In the genomic region with DNA sequence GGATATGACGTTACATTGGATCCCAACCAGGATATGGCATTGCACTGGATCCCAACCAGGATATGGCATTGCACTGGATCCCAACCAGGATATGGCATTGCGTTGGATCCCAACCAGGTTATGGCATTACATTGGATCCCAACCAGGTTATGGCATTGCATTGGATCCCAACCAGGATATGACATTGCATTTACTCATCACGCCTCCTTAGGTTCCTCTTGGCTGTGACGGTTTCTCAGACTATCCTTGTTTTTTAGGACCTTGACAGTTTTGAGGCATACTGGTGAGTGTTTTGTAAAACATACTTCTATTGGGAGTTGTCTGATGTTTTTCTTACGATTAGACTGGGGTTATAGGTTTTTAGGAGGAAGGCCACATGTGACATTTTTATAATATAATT, we compare ENCODE assay signal across 16 cellular contexts. TPM values are rescaled to one million over a fixed set of nuclear protein-coding genes. Genes with fewer than 3 reads are reported as not detected.
A peak's percentile ranks its signal among the peaks of the same experiment; 100 is the strongest.
DNase-seq lines count a peak whose midpoint lies in the region; ATAC-seq, FAIRE-seq and TF ChIP-seq lines count a peak whose summit lies in the region.
"Had no signal": no experiment of that assay in that cellular context is flagged by ENCODE, and none has a peak within 500 bp of the region (broad histone marks: within the 10 kb centered on the region; RNA-seq: fewer than 3 reads in every experiment).

No MANE protein-coding gene starts in this region.

- no TSS peak for BruUV-seq in K562 (replicated peaks; lab: Mats Ljungman, UMichigan)

- H3K9me3 ChIP-seq in K562 (replicated peaks; ENCODE audit: control insufficient read depth, insufficient read depth, low read depth, low read length): no peaks in the 10 kb centered on the region

- H3K36me3 ChIP-seq in K562 (ENCODE audit: control insufficient read depth, insufficient read depth, low read length): no peaks in the 10 kb centered on the region

- TF ChIP-seq EP300 in K562 (IDR thresholded peaks at IDR 0.05; ENCODE audit: low read length): no peak

- FAIRE-seq in GM19239 (lab: Jason Lieb, UNC): peak; percentile 42
- peak; percentile 80 for FAIRE-seq in HTR-8/SVneo (lab: Jason Lieb, UNC)
- FAIRE-seq in K562 (lab: Jason Lieb, UNC): no peak
- FAIRE-seq: A204.1, G401.6 had no signal

- TF ChIP-seq POLR2A in K562 (conservative IDR thresholded peaks at IDR 0.05): no peak

- intact Hi-C loops in K562 (cut with micrococcal nuclease): no loop called here

- POLR2A ChIA-PET in K562 (lab: Yijun Ruan, JAX): interaction anchor here (1.6 kb wide), 1 partner anchor 16 kb away, joined by 3 read pairs; no protein-coding TSS in a partner anchor

- in situ Hi-C loops in K562 (cut with MboI): no loop called here

- WGBS in K562 (ENCODE audit: insufficient coverage, low coverage, missing lambda C conversion rate): 55% methylated on average over 5 of the region's 5 CpGs

- no peak overlapping the region for H3K4me3 ChIP-seq in K562

- TF ChIP-seq CTCF in K562 (IDR thresholded peaks at IDR 0.05 in 2 of 3, conservative IDR thresholded peaks at IDR 0.05 in 1 of 3; ENCODE audit: insufficient read depth in 2 of 3, low read depth in 1 of 3, low read length in 3 of 3) (no peak), foreskin keratinocyte (conservative IDR thresholded peaks at IDR 0.05) (no peak)

- peaks cover 3 to 10% of the 10 kb centered on the region in 2 experiments; a peak in 3 of 5 replicates for H3K4me1 ChIP-seq in K562 (replicated peaks in 1 of 2; ENCODE audit: control insufficient read depth in 2 of 2, insufficient read depth in 2 of 2, low read length in 2 of 2)
- no peaks in the 10 kb centered on the region for H3K4me1 ChIP-seq in foreskin keratinocyte

- ATAC-seq in K562: no peak
- ATAC-seq in foreskin keratinocyte: peak; percentile 6
- ATAC-seq in HG03460 (IDR thresholded peaks at IDR 0.05; ENCODE audit: unreplicated experiment): no peak
- ATAC-seq in GM21423 (IDR thresholded peaks at IDR 0.05; ENCODE audit: unreplicated experiment): no peak

- no peaks in the 10 kb centered on the region for H4K20me1 ChIP-seq in K562 (replicated peaks; ENCODE audit: control insufficient read depth, insufficient read depth, low read length)

- DNase-seq in GM19239 (ENCODE audit: insufficient read length, low spot score): no peak
- no peak for DNase-seq in HTR-8/SVneo (ENCODE audit: insufficient read length, low spot score)
- DNase-seq in K562 (ENCODE audit: extremely low read depth in 1 of 4, low spot score in 3 of 4): no peak
- DNase-seq in foreskin keratinocyte: no peak
- DNase-seq in central memory CD4-positive, alpha-beta T cell: no peak
- DNase-seq: C1 segment of cervical spinal cord; Calu3; CD4-positive, alpha-beta T cell; DMS 273 treated with DMSO at 0.1 percent for 48 hours; GOT3; H9 had no signal

- CTCF ChIA-PET in K562 (lab: Yijun Ruan, JAX; ENCODE audit: low intra/inter-chr PET ratio): no interaction called here

- H3K79me2 ChIP-seq in K562 (ENCODE audit: control insufficient read depth, insufficient read depth, low read length): no peaks in the 10 kb centered on the region

- no peak overlapping the region for H3K4me2 ChIP-seq in K562 (ENCODE audit: insufficient read depth, low read length)

- H3K9ac ChIP-seq in K562 (ENCODE audit: insufficient read depth in 1 of 2, low read depth in 2 of 2, low read length in 2 of 2): no peak overlapping the region

- no peak for TF ChIP-seq RAD21 in K562 (CRISPR knock-in tag; conservative IDR thresholded peaks at IDR 0.05 in 1 of 2, IDR thresholded peaks at IDR 0.05 in 1 of 2)

- H3K9me1 ChIP-seq in K562 (ENCODE audit: control insufficient read depth, insufficient read depth, low read length): no peaks in the 10 kb centered on the region

- no peak overlapping the region for H3K27ac ChIP-seq in K562 (ENCODE audit: extremely low read depth, low read depth, low read length)
- H3K27ac ChIP-seq in foreskin keratinocyte: no peak overlapping the region
- H3K27ac ChIP-seq: HL-60 had no signal

- peaks cover 0 to 4% of the 10 kb centered on the region in 2 experiments; a peak in 1 of 5 replicates for H3K27me3 ChIP-seq in K562 (ENCODE audit: control insufficient read depth in 2 of 2, insufficient read depth in 2 of 2, low read length in 2 of 2)
- peaks cover 5% of the 10 kb centered on the region for H3K27me3 ChIP-seq in foreskin keratinocyte

- no peak overlapping the region for H2AFZ ChIP-seq in K562 (ENCODE audit: low read depth, low read length)

TF ChIP-seq in K562, 482 proteins besides CTCF, POLR2A, EP300 and RAD21:
- TF ChIP-seq SREBF2 (CRISPR knock-in tag; IDR thresholded peaks at IDR 0.05) (no peak), NFE2 (IDR thresholded peaks at IDR 0.05; ENCODE audit: low read depth) (0 out of 2 replicates have a peak, but pooled peaks have one; percentile 20), ZNF408 (CRISPR knock-in tag; IDR thresholded peaks at IDR 0.05; ENCODE audit: low read depth) (no peak)
TF ChIP-seq in K562: peak in this region for 1.

RNA-seq across cellular contexts. Expression of gene ACSL1, which starts 5.4 kb away (rescaled TPM):
- 7.8 and 10.5 TPM in 2 replicates for total RNA-seq in K562 (2011; cell fraction: chromatin; rRNA removed; ENCODE audit: low replicate concordance)
- 3.7 and 4.2 TPM in 2 replicates for total RNA-seq in K562 (2011; cell fraction: nucleolus; rRNA removed)
- total RNA-seq in K562 (2011; cell fraction: nucleoplasm; rRNA removed): 6.9 and 7.2 TPM in 2 replicates
- total RNA-seq in K562 (2014; rRNA removed) (14.0 and 14.3 TPM in 2 replicates), K562 (2014; rRNA removed; fragmentation: Illumina TruSeq; extraction: Trizol) (23.6 and 25.3 TPM in 2 replicates), K562 (2015; rRNA removed; fragmentation: Illumina TruSeq; extraction: Trizol) (15.2 and 15.9 TPM in 2 replicates), K562 (2021) (22.2 and 22.6 TPM in 2 replicates), foreskin keratinocyte (35.4 and 45.9 TPM in 2 replicates)
- polyA plus RNA-seq in K562 (2011; rRNA removed) (6.7 and 21.8 TPM in 2 replicates), K562 (2014; fragmentation: Illumina TruSeq; extraction: Trizol) (24.1 and 24.4 TPM in 2 replicates), K562 (2014; fragmentation: Nextera tagmentation; extraction: Ambion mirVana) (10 to 100 TPM; 10.2 to 11.3 TPM), K562 (2014; rRNA removed) (15.0 TPM in 2 replicates), foreskin keratinocyte (18.8 and 19.8 TPM in 2 replicates)
- polyA plus RNA-seq in K562 (2011; cell fraction: cytosol; rRNA removed): 2.9 and 11.7 TPM in 2 replicates
- polyA plus RNA-seq in K562 (2011; cell fraction: nucleus; rRNA removed): 5.2 and 22.6 TPM in 2 replicates
- 13.0 and 38.4 TPM in 2 replicates for polyA plus RNA-seq in K562 (2012)
- 9.4 and 28.7 TPM in 2 replicates for polyA minus RNA-seq in K562 (2011; rRNA and poly(A)+ RNA removed)
- 4.5 and 25.5 TPM in 2 replicates for polyA minus RNA-seq in K562 (2011; cell fraction: cytosol; rRNA and poly(A)+ RNA removed)
- 2.6 and 14.3 TPM in 2 replicates for polyA minus RNA-seq in K562 (2011; cell fraction: nucleus; rRNA and poly(A)+ RNA removed)
